ENCODE assay signal across 10 cellular contexts in the genomic region with DNA sequence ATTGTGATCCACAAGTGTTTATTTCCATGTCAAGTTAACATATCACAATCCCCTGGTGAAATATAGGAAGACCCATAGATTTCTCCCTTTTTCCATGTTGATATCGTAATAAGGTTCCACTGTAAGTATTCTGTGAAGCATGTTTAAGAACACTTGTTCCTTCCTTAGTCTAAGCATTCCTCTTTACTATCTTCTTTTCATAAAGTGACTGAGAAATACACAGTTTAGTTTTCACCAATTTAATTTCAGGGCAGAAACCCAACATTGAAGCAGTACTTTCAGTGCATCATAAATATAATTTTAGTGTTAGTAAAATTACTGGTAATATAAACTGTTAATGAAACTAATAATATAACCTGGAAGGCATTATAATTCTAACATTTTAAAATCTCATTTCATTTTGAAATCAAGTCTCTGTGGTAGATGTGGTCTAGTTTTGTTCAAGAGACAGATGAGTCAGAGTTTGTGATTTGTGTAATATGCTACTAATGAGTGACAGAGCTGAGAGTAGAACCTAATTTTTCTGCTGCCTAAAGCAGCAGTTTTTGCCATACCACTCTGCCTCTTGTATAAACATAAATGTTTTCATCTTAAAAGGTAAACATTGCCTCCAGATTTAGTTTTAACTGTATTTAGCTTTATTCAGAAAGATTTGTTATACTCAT.
DNase-seq lines count a peak whose midpoint lies in the region; ATAC-seq and TF ChIP-seq lines count a peak whose summit lies in the region.
"Had no signal": no experiment of that assay in that cellular context is flagged by ENCODE, and none has a peak within 500 bp of the region (broad histone marks: within the 10 kb centered on the region; RNA-seq: fewer than 3 reads in every experiment).

No MANE protein-coding gene starts in this region.

- H3K27ac ChIP-seq in fibroblast of lung (ENCODE audit: insufficient read depth, low read length) = no peak overlapping the region

- H3K4me1 ChIP-seq in fibroblast of lung (ENCODE audit: control insufficient read depth, extremely low read depth, insufficient read depth, low read length) = peaks cover 6% of the 10 kb centered on the region

- H2AFZ ChIP-seq in fibroblast of lung (ENCODE audit: low read length) = no peak overlapping the region

- ATAC-seq in GM21381 (IDR thresholded peaks at IDR 0.05; ENCODE audit: unreplicated experiment) (peak; percentile 77), HG03432 (IDR thresholded peaks at IDR 0.05; ENCODE audit: unreplicated experiment) (peak; percentile 94), HG03039 (IDR thresholded peaks at IDR 0.05; ENCODE audit: unreplicated experiment) (no peak), HG03439 (IDR thresholded peaks at IDR 0.05; ENCODE audit: unreplicated experiment) (no peak)

- TF ChIP-seq CTCF in fibroblast of lung (conservative IDR thresholded peaks at IDR 0.05 in 1 of 2, IDR thresholded peaks at IDR 0.05 in 1 of 2; ENCODE audit: low read depth in 1 of 2, low read length in 2 of 2) = no peak

- H3K9me3 Mint-ChIP-seq in activated CD4-positive, alpha-beta memory T cell treated with anti-CD3 and anti-CD28 coated beads, Interleukin-2, amount 10 ng/mL, durations not matched to agents 7 days and 5 days = no peaks in the 10 kb centered on the region

- no peaks in the 10 kb centered on the region for H3K27me3 ChIP-seq in fibroblast of lung (ENCODE audit: control insufficient read depth, insufficient read depth, low read length)

- DNase-seq in GM03348 (ENCODE audit: low spot score) = peak; percentile 32
- peak; percentile 44 to 57 for DNase-seq in fibroblast of lung (ENCODE audit: low read depth in 2 of 2)
- DNase-seq in activated CD4-positive, alpha-beta memory T cell treated with anti-CD3 and anti-CD28 coated beads, Interleukin-2, amount 10 ng/mL, durations not matched to agents 7 days and 5 days = no peak
- no peak for DNase-seq in SIG-M5 treated with dmso at 0.1 percent for 504 hours (lab: John Stamatoyannopoulos, UW; ENCODE audit: unreplicated experiment)
- DNase-seq: activated CD4-positive, alpha-beta T cell treated with anti-CD3 and anti-CD28 coated beads for 48 hours; NCI-H510A had no signal

- CTCF ChIA-PET in activated CD4-positive, alpha-beta memory T cell treated with anti-CD3 and anti-CD28 coated beads, Interleukin-2, amount 10 ng/mL, durations not matched to agents 7 days and 5 days (lab: Charles Lee) = no interaction called here

- POLR2A ChIA-PET in activated CD4-positive, alpha-beta memory T cell treated with anti-CD3 and anti-CD28 coated beads, Interleukin-2, amount 10 ng/mL, durations not matched to agents 7 days and 5 days (lab: Charles Lee) = interaction anchor here (1.2 to 2.3 kb wide), 2 partner anchors 25 to 79 kb away, joined by 3 to 10 read pairs; partner anchors contain the start of genes ATM and NPAT

- peaks cover 2% of the 10 kb centered on the region for H3K36me3 ChIP-seq in fibroblast of lung (ENCODE audit: control insufficient read depth, insufficient read depth, low read length)

- peaks cover 69% of the 10 kb centered on the region for H3K36me3 Mint-ChIP-seq in activated CD4-positive, alpha-beta memory T cell treated with anti-CD3 and anti-CD28 coated beads, Interleukin-2, amount 10 ng/mL, durations not matched to agents 7 days and 5 days (ENCODE audit: low read depth)

- H3K4me1 Mint-ChIP-seq in activated CD4-positive, alpha-beta memory T cell treated with anti-CD3 and anti-CD28 coated beads, Interleukin-2, amount 10 ng/mL, durations not matched to agents 7 days and 5 days = peaks cover 11% of the 10 kb centered on the region

- H4K20me1 ChIP-seq in fibroblast of lung (ENCODE audit: control insufficient read depth, extremely low read depth, insufficient read depth, low read length) = no peaks in the 10 kb centered on the region

- H3K9ac ChIP-seq in fibroblast of lung (ENCODE audit: insufficient read depth, low read length) = no peak overlapping the region

- no peaks in the 10 kb centered on the region for H3K9me3 ChIP-seq in fibroblast of lung (ENCODE audit: control insufficient read depth, insufficient read depth, low read depth, low read length)

- no peak overlapping the region for H3K4me2 ChIP-seq in fibroblast of lung (ENCODE audit: extremely low read depth, insufficient read depth, low read length)

- H3K4me3 ChIP-seq in fibroblast of lung (replicated peaks in 1 of 4; ENCODE audit: control extremely low read depth in 1 of 4, insufficient read depth in 1 of 4, low read depth in 3 of 4, low read length in 4 of 4) = no peak overlapping the region

- no peaks in the 10 kb centered on the region for H3K27me3 Mint-ChIP-seq in activated CD4-positive, alpha-beta memory T cell treated with anti-CD3 and anti-CD28 coated beads, Interleukin-2, amount 10 ng/mL, durations not matched to agents 7 days and 5 days

- H3K4me3 Mint-ChIP-seq in activated CD4-positive, alpha-beta memory T cell treated with anti-CD3 and anti-CD28 coated beads, Interleukin-2, amount 10 ng/mL, durations not matched to agents 7 days and 5 days = no peak overlapping the region

- H3K79me2 ChIP-seq in fibroblast of lung (ENCODE audit: control insufficient read depth, insufficient read depth, low read length) = no peaks in the 10 kb centered on the region

- H3K27ac Mint-ChIP-seq in activated CD4-positive, alpha-beta memory T cell treated with anti-CD3 and anti-CD28 coated beads, Interleukin-2, amount 10 ng/mL, durations not matched to agents 7 days and 5 days = no peak overlapping the region

Comparison
In these comparisons a context has a peak if more than half of its experiments do, and no peak if none do; other contexts are left out.
1. DNase-seq: peak in GM03348 (single experiment) and fibroblast of lung (2 of 2); none in activated CD4-positive, alpha-beta memory T cell treated with anti-CD3 and anti-CD28 coated beads, Interleukin-2, amount 10 ng/mL, durations not matched to agents 7 days and 5 days (single experiment) and SIG-M5 treated with dmso at 0.1 percent for 504 hours (single experiment).
2. ATAC-seq: peak in GM21381 (single experiment) and HG03432 (single experiment); none in HG03039 (single experiment) and HG03439 (single experiment).